Comparison of ENCODE assay signal across 8 cellular contexts in the genomic region with DNA sequence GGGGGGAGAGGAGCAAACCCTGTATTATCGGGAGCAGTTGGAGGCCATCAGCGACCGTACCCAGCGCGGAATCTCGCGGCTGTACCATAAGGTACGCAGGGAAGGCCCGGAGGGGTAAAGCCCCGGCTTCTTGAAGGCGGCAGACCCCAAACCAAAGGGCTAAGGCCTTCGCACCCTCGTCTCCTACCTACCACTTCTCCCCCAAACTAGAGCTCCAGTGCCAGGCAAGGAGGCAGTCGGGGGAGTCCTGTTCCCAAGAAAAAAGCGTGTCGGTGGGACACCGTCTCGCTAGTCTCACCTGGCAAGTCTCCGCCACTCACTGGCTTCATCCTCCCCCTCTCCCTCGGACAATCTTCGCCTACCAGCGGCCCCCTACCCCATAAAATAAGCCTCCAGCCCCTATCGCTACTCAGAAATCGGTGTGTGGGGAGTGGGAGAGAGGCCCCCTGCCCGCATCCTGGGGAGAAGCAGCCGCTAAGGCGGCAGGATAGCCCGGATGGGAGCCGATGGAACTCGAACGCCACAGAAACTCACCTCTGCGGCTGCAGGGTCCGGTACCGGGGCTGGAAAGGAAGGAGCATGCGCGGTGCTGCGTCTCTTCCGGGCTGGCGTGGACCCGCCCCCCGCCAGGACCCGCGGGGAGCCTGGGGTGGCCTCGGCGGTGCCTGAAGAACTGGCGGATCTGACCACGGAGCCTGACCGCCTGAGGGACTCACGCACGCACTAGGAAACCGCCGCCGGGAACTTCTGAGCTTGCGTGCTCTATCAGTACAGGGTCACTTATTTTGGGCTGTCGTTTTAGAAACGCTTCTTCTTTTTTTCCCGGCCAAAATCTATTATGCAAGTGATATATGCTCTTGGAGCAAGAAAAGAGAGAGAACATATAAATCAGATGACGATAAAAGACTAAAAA. TPM values are rescaled to one million over a fixed set of nuclear protein-coding genes. Genes with fewer than 3 reads are reported as not detected.
DNase-seq lines count a peak whose midpoint lies in the region; ATAC-seq and TF ChIP-seq lines count a peak whose summit lies in the region.

RPS10 (minus strand) TSS at position 572 of the 913 bp plus-strand sequence. CDS start 848 bp downstream, outside the sequence.

- H3K9me3 ChIP-seq in heart left ventricle = peaks cover 0 to 3% (median 0%) of the 10 kb centered on the region in 12 donors
- H3K9me3 ChIP-seq in transverse colon = no peaks in the 10 kb centered on the region

- H3K27me3 ChIP-seq in heart left ventricle = no peaks in the 10 kb centered on the region
- no peaks in the 10 kb centered on the region for H3K27me3 ChIP-seq in transverse colon

- peaks cover 0 to 30% (median 11%) of the 10 kb centered on the region in 12 donors for H3K4me1 ChIP-seq in heart left ventricle
- H3K4me1 ChIP-seq in transverse colon = peaks cover 3 to 20% (median 11%) of the 10 kb centered on the region in 4 donors

- TF ChIP-seq EP300 in transverse colon (IDR thresholded peaks at IDR 0.05; ENCODE audit: low read depth) = no peak

- peak within 1 kb of the TSS; percentile 25 to 88 (median 85) for H3K27ac ChIP-seq in heart left ventricle
- peak within 1 kb of the TSS; percentile 82 to 88 (median 86) for H3K27ac ChIP-seq in transverse colon

- TF ChIP-seq CTCF in heart left ventricle (IDR thresholded peaks at IDR 0.05) (peak in 2 of 12 donors; percentile 13 to 17), transverse colon (IDR thresholded peaks at IDR 0.05) (no peak)

- peaks cover 18% of the 10 kb centered on the region for H3K4me1 Mint-ChIP-seq in T-helper 1 cell treated with Interleukin-12 subunit alpha and Interleukin-12 subunit beta and Interleukin-4 antibody, amounts not matched to agents 30 μg/mL and 1 μg/mL, for 36 hours (ENCODE audit: low read depth)

- peak within 1 kb of the TSS; percentile 98 for H3K4me3 Mint-ChIP-seq in T-helper 1 cell treated with Interleukin-12 subunit alpha and Interleukin-12 subunit beta and Interleukin-4 antibody, amounts not matched to agents 30 μg/mL and 1 μg/mL, for 36 hours

- H3K36me3 Mint-ChIP-seq in T-helper 1 cell treated with Interleukin-12 subunit alpha and Interleukin-12 subunit beta and Interleukin-4 antibody, amounts not matched to agents 30 μg/mL and 1 μg/mL, for 36 hours (ENCODE audit: low read depth) = peaks cover 30% of the 10 kb centered on the region

- 0 to 1% (median 0%) methylated on average over 37 to 58 of the region's 58 CpGs for WGBS in heart left ventricle, 4 donors
- WGBS in transverse colon (ENCODE audit: low coverage in 1 of 2), 2 donors = 0 to 1% methylated on average over 4 to 53 of the region's 58 CpGs

- peak within 1 kb of the TSS; percentile 97 for H3K27ac Mint-ChIP-seq in T-helper 1 cell treated with Interleukin-12 subunit alpha and Interleukin-12 subunit beta and Interleukin-4 antibody, amounts not matched to agents 30 μg/mL and 1 μg/mL, for 36 hours

- H3K36me3 ChIP-seq in heart left ventricle = peaks cover 0 to 44% (median 41%) of the 10 kb centered on the region in 9 donors
- peaks cover 0 to 39% (median 20%) of the 10 kb centered on the region in 4 donors for H3K36me3 ChIP-seq in transverse colon

- peak within 1 kb of the TSS; percentile 61 to 93 (median 86) for H3K4me3 ChIP-seq in heart left ventricle
- peak within 1 kb of the TSS; percentile 48 to 76 (median 60) for H3K4me3 ChIP-seq in transverse colon

- no peaks in the 10 kb centered on the region for H3K27me3 Mint-ChIP-seq in T-helper 1 cell treated with Interleukin-12 subunit alpha and Interleukin-12 subunit beta and Interleukin-4 antibody, amounts not matched to agents 30 μg/mL and 1 μg/mL, for 36 hours (ENCODE audit: low read depth)

- in situ Hi-C loops in transverse colon (cut with MboI; ENCODE audit: low pct_ligation_motif_present in 1 of 4, low pct_unique_long_range_greater_than_20kb in 1 of 4, low sequenced_read_pairs in 3 of 4) = no loop called here

- TF ChIP-seq POLR2A in GM10847 (IDR thresholded peaks at IDR 0.05; ENCODE audit: extremely low read depth, insufficient read length) (peak; percentile 82), heart left ventricle (IDR thresholded peaks at IDR 0.05) (peak; percentile 70 to 89), transverse colon (IDR thresholded peaks at IDR 0.05) (peak; percentile 85)

- DNase-seq in NCI-H1694 treated with DMSO at 0.1 percent for 48 hours (lab: John Stamatoyannopoulos, UW) = peak; percentile 72
- DNase-seq in amniotic epithelial cell (ENCODE audit: low read depth) = peak; percentile 83
- DNase-seq in heart left ventricle = peak; percentile 93 to 97 (median 95)
- peak; percentile 85 for DNase-seq in pons (ENCODE audit: low spot score)
- peak; percentile 94 for DNase-seq in transverse colon

- peak; percentile 82 for ATAC-seq in HG02852 (IDR thresholded peaks at IDR 0.05; ENCODE audit: unreplicated experiment)
- peak; percentile 98 to 99 (median 99) for ATAC-seq in heart left ventricle

- no peaks in the 10 kb centered on the region for H3K9me3 Mint-ChIP-seq in T-helper 1 cell treated with Interleukin-12 subunit alpha and Interleukin-12 subunit beta and Interleukin-4 antibody, amounts not matched to agents 30 μg/mL and 1 μg/mL, for 36 hours

- intact Hi-C loops in heart left ventricle (cut with DNase I) (loop anchor here in 1 of 10 donors (1.0 kb wide), 1 partner anchor 34 kb away; no protein-coding TSS in a partner anchor), transverse colon (cut with DNase I; ENCODE audit: low total_unique reads) (loop anchor here (10.0 kb wide), 1 partner anchor 1029 kb away; the partner anchor contains the start of gene FANCE)

RNA-seq across cellular contexts. Expression of gene RPS10, which starts in this region (rescaled TPM):
- total RNA-seq in heart left ventricle (1,000 to 10,000 TPM in 1 of 9 donors, 100 to 1,000 TPM in 8; 504 to 1,180 (median 746) TPM), transverse colon (1,000 to 10,000 TPM in 3 of 4 donors, 100 to 1,000 TPM in 1; 892 to 1,969 (median 1,491) TPM)
- polyA plus RNA-seq in heart left ventricle = 1,000 to 10,000 TPM; 1,028 to 2,277 TPM

Comparison
In these comparisons a context has a peak if more than half of its experiments do, and no peak if none do; other contexts are left out.
1. Peak in every context shown above with its lines: DNase-seq, ATAC-seq, H3K4me3 ChIP-seq and H3K27ac ChIP-seq.